ENCODE assay signal across 16 cellular contexts in genomic region chr1:20413791-20414140, GRCh38.
"Had no signal": no experiment of that assay in that cellular context is flagged by ENCODE, and none has a peak within 500 bp of the region (broad histone marks: within the 10 kb centered on the region; RNA-seq: fewer than 3 reads in every experiment).

No MANE protein-coding gene starts in this region.

- DNase-seq: Karpas-422; KG1; MM.1S; NCI-H1092 treated with DMSO at 0.1 percent for 48 hours; NCI-H1436; NCI-H1694; NCI-H187 treated with DMSO at 0.1 percent for 48 hours; NCI-H2029 treated with DMSO at 0.1 percent for 48 hours; NCI-H2171 treated with DMSO at 0.1 percent for 48 hours; NCI-H345; NCI-H510A treated with DMSO at 0.1 percent for 48 hours; NCI-H526; NK-92 treated with Interleukin-12 subunit alpha and Interleukin-12 subunit beta, amount 100 ng/mL, for 24 hours; PC-3; SHP77; SK-N-SH had no signal
